ENCODE assay signal across 17 cellular contexts in the genomic region with DNA sequence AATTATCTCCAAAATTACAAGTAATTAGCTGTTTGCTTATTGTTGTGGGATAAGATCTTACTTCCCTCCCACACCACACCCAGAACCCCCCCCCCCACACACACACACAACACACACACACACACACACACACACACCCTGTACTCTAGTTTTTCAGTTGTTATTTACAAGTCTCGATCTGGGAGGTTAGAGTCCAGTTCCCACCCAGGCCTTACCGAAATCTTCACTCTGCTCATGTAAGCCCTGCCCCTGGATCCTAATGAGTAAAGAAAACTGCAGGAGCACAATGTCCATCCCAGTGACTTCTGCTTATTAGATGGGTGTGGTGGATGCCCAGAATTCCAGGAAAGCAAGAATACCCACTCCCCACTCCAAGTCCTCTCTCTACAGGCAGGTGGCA. TPM values are rescaled to one million over a fixed set of nuclear protein-coding genes. Genes with fewer than 3 reads are reported as not detected.
DNase-seq lines count a peak whose midpoint lies in the region; ATAC-seq and TF ChIP-seq lines count a peak whose summit lies in the region.
"Had no signal": no experiment of that assay in that cellular context is flagged by ENCODE, and none has a peak within 500 bp of the region (broad histone marks: within the 10 kb centered on the region; RNA-seq: fewer than 3 reads in every experiment).

No MANE protein-coding gene starts in this region.

- no peak for DNase-seq in right cardiac atrium
- no peak for DNase-seq in left cardiac atrium
- no peak for DNase-seq in esophagus muscularis mucosa (ENCODE audit: extremely low spot score)
- DNase-seq in neural progenitor cell (ENCODE audit: low spot score) = no peak
- DNase-seq in Ammon's horn (ENCODE audit: low spot score) = no peak
- DNase-seq in hippocampal formation (lab: John Stamatoyannopoulos, UW) = no peak
- DNase-seq: activated CD4-positive, alpha-beta T cell treated with anti-CD3 and anti-CD28 coated beads, Interleukin-2, amount 50 U/mL, for 1 hour; activated T-cell treated with anti-CD3 and anti-CD28 coated beads, Interleukin-2, amount 50 U/mL, for 72 hours; amniotic stem cell; GOT3; NCI-H187; NCI-H526; RPMI8226; stimulated activated CD4-positive, alpha-beta T cell treated with anti-CD3 and anti-CD28 coated beads, Interleukin-4, amount 100 ng/mL, for 1 hour; T-helper 9 cell had no signal

- ATAC-seq in right cardiac atrium (no peak), left cardiac atrium (no peak), GM21390 (IDR thresholded peaks at IDR 0.05; ENCODE audit: unreplicated experiment) (no peak), HG02981 (IDR thresholded peaks at IDR 0.05; ENCODE audit: unreplicated experiment) (no peak)
- ATAC-seq: activated T-cell treated with anti-CD3 and anti-CD28 coated beads, Interleukin-2, amount 50 U/mL, for 72 hours had no signal

- H3K36me3 Mint-ChIP-seq in neural progenitor cell = no peaks in the 10 kb centered on the region

- H3K9me3 ChIP-seq in right cardiac atrium (ENCODE audit: control insufficient read depth, low read length) (no peaks in the 10 kb centered on the region), esophagus muscularis mucosa (no peaks in the 10 kb centered on the region), neural progenitor cell (ENCODE audit: low read depth) (no peaks in the 10 kb centered on the region)

- no peaks in the 10 kb centered on the region for H3K27me3 ChIP-seq in right cardiac atrium (ENCODE audit: control insufficient read depth, insufficient read depth)
- H3K27me3 ChIP-seq in esophagus muscularis mucosa = no peaks in the 10 kb centered on the region
- H3K27me3 ChIP-seq in neural progenitor cell = no peaks in the 10 kb centered on the region

- H3K27me3 Mint-ChIP-seq in neural progenitor cell (ENCODE audit: insufficient read depth, low read depth) = peaks cover 2% of the 10 kb centered on the region

- no peak for TF ChIP-seq POLR2A in esophagus muscularis mucosa (IDR thresholded peaks at IDR 0.05; ENCODE audit: low read depth)

- no peak overlapping the region for H3K9ac ChIP-seq in neural progenitor cell

- H2AFZ ChIP-seq in neural progenitor cell (replicated peaks) = no peak overlapping the region

- H3K27ac Mint-ChIP-seq in neural progenitor cell = no peak overlapping the region
- H3K27ac Mint-ChIP-seq: activated T-cell treated with anti-CD3 and anti-CD28 coated beads, Interleukin-2, amount 50 U/mL, for 72 hours had no signal

- intact Hi-C loops in right cardiac atrium (cut with DNase I) (no loop called here), left cardiac atrium (cut with DNase I) (no loop called here), esophagus muscularis mucosa (cut with DNase I) (no loop called here)

- no peak overlapping the region for H3K4me2 ChIP-seq in neural progenitor cell

- H3K4me1 Mint-ChIP-seq in neural progenitor cell = peaks cover 23% of the 10 kb centered on the region

- no peak for TF ChIP-seq CTCF in esophagus muscularis mucosa (IDR thresholded peaks at IDR 0.05)
- no peak for TF ChIP-seq CTCF in neural progenitor cell (IDR thresholded peaks at IDR 0.05)

- 63% methylated on average over 2 of the region's 2 CpGs for WGBS in right cardiac atrium
- whole genome bisulfite sequencing in esophagus muscularis mucosa = 94% methylated on average over 2 of the region's 2 CpGs

- H3F3A ChIP-seq in neural progenitor cell (ENCODE audit: low read depth) = no peaks in the 10 kb centered on the region

- H3K4me1 ChIP-seq in right cardiac atrium (ENCODE audit: control insufficient read depth, insufficient read depth, low read length) (peaks cover 35% of the 10 kb centered on the region), esophagus muscularis mucosa (peaks cover 81 to 97% (median 93%) of the 10 kb centered on the region in 4 donors), neural progenitor cell (no peaks in the 10 kb centered on the region)

- H3K4me3 ChIP-seq in right cardiac atrium (ENCODE audit: low read length) = no peak overlapping the region
- H3K4me3 ChIP-seq in esophagus muscularis mucosa = no peak overlapping the region
- no peak overlapping the region for H3K4me3 ChIP-seq in neural progenitor cell

- no peaks in the 10 kb centered on the region for H3K9me3 Mint-ChIP-seq in neural progenitor cell
- H3K9me3 Mint-ChIP-seq: activated T-cell treated with anti-CD3 and anti-CD28 coated beads, Interleukin-2, amount 50 U/mL, for 72 hours had no signal

- TF ChIP-seq EP300 in esophagus muscularis mucosa (IDR thresholded peaks at IDR 0.05) = no peak

- H4K20me1 ChIP-seq in neural progenitor cell (ENCODE audit: low read depth) = no peaks in the 10 kb centered on the region

- no peaks in the 10 kb centered on the region for H3K36me3 ChIP-seq in esophagus muscularis mucosa
- H3K36me3 ChIP-seq in neural progenitor cell = no peaks in the 10 kb centered on the region

- H3K27ac ChIP-seq in right cardiac atrium (ENCODE audit: low read length) = peak overlapping the region; percentile 83
- peak overlapping the region; percentile 73 to 83 (median 78) for H3K27ac ChIP-seq in esophagus muscularis mucosa (replicated peaks in 1 of 4)
- no peak overlapping the region for H3K27ac ChIP-seq in neural progenitor cell

- peak overlapping the region; percentile 43 for H3K4me3 Mint-ChIP-seq in neural progenitor cell
- H3K4me3 Mint-ChIP-seq: activated T-cell treated with anti-CD3 and anti-CD28 coated beads, Interleukin-2, amount 50 U/mL, for 72 hours had no signal

- H3K79me2 ChIP-seq in neural progenitor cell (ENCODE audit: low read depth) = no peaks in the 10 kb centered on the region

RNA-seq across cellular contexts. Expression of a gene that starts 23.0 kb away (rescaled TPM):
- 10 to 100 TPM; 26.1 to 35.7 (median 30.7) TPM for total RNA-seq in right cardiac atrium
- 9.6 TPM for polyA plus RNA-seq in right cardiac atrium
- 10 to 100 TPM; 26.8 to 33.3 TPM for total RNA-seq in left cardiac atrium
- 10 to 100 TPM; 44.9 to 59.2 (median 56.2) TPM for total RNA-seq in esophagus muscularis mucosa
- total RNA-seq in neural progenitor cell (ENCODE audit: low replicate concordance) = 2.0 and 3.1 TPM in 2 replicates
